12 cellular contexts compared by ENCODE assay signal in genomic region chr2:85839461-85839860, GRCh38.
"Had no signal": no experiment of that assay in that cellular context is flagged by ENCODE, and none has a peak within 500 bp of the region (broad histone marks: within the 10 kb centered on the region; RNA-seq: fewer than 3 reads in every experiment).

No MANE protein-coding gene starts in this region.

- H3K9me3 ChIP-seq: esophagus squamous epithelium, thoracic aorta had no signal

- H3K27me3 ChIP-seq: esophagus squamous epithelium had no signal

- H3K27ac Mint-ChIP-seq: stimulated activated naive CD8-positive, alpha-beta T cell treated with anti-CD3 and anti-CD28 coated beads, Interleukin-15, amount 100 ng/mL, for 72 hours had no signal

- ATAC-seq: left colon had no signal

- H3K4me1 ChIP-seq: esophagus squamous epithelium had no signal

- H3K4me3 ChIP-seq: esophagus squamous epithelium, SK-N-MC, thoracic aorta had no signal

- H3K27me3 Mint-ChIP-seq: activated B cell treated with CpG ODN at 0.5 μM for 24 hours; stimulated activated naive CD8-positive, alpha-beta T cell treated with anti-CD3 and anti-CD28 coated beads, Interleukin-15, amount 100 ng/mL, for 72 hours had no signal

- DNase-seq: activated B cell treated with CpG ODN at 0.5 μM for 24 hours; activated CD4-positive, alpha-beta T cell treated with anti-CD3 and anti-CD28 coated beads, Interleukin-2, amount 50 U/mL, for 4 hours; activated effector memory CD4-positive, alpha-beta T cell treated with Interleukin-2 at 50 U/mL for 16 hours; activated T-cell treated with anti-CD3 and anti-CD28 coated beads for 4 hours; esophagus squamous epithelium; foreskin fibroblast; left colon; stimulated activated CD4-positive, alpha-beta T cell treated with anti-CD3 and anti-CD28 coated beads, Interleukin-2, amount 100 ng/mL, for 48 hours; stimulated activated CD8-positive, alpha-beta memory T cell treated with anti-CD3 and anti-CD28 coated beads, Interleukin-4, amount 100 ng/mL, for 48 hours had no signal

- H3K27ac ChIP-seq: esophagus squamous epithelium, SK-N-MC, thoracic aorta had no signal

- H3K4me3 Mint-ChIP-seq: activated B cell treated with CpG ODN at 0.5 μM for 24 hours; stimulated activated naive CD8-positive, alpha-beta T cell treated with anti-CD3 and anti-CD28 coated beads, Interleukin-15, amount 100 ng/mL, for 72 hours had no signal
